In genomic region chr21:44304846-44305245, GRCh38 we compare ENCODE assay signal across 7 cellular contexts. TPM values are rescaled to one million over a fixed set of nuclear protein-coding genes. Genes with fewer than 3 reads are reported as not detected.
DNase-seq lines count a peak whose midpoint lies in the region; ATAC-seq and TF ChIP-seq lines count a peak whose summit lies in the region.

No MANE protein-coding gene starts in this region.

- H3K27me3 ChIP-seq in colonic mucosa (no peaks in the 10 kb centered on the region), thoracic aorta (replicated peaks; ENCODE audit: insufficient read depth) (no peaks in the 10 kb centered on the region)

- H3K9ac ChIP-seq in colonic mucosa (ENCODE audit: low read depth in 2 of 2, low read length in 2 of 2), result peak overlapping the region in 1 of 2 donors; percentile 55

- peaks cover 31% of the 10 kb centered on the region for H3K4me1 ChIP-seq in colonic mucosa
- peaks cover 23 to 45% of the 10 kb centered on the region in 2 donors for H3K4me1 ChIP-seq in thoracic aorta (ENCODE audit: control insufficient read depth in 1 of 2, low read depth in 2 of 2)

- no peaks in the 10 kb centered on the region for H3K9me3 ChIP-seq in colonic mucosa
- no peaks in the 10 kb centered on the region for H3K9me3 ChIP-seq in thoracic aorta

- DNase-seq in Daoy (ENCODE audit: low read depth) (peak; percentile 61), UCSD-AML1 (lab: John Stamatoyannopoulos, UW; ENCODE audit: unreplicated experiment) (peak; percentile 50), colonic mucosa (peak; percentile 50), medulla oblongata (ENCODE audit: extremely low spot score) (peak; percentile 81), thoracic aorta (ENCODE audit: low spot score) (no peak)
- DNase-seq in Jurkat, Clone E6-1 (ENCODE audit: low read depth, low spot score), result peak; percentile 35

- no peak overlapping the region for H3K4me3 ChIP-seq in Jurkat, Clone E6-1 (ENCODE audit: low read length)
- H3K4me3 ChIP-seq in colonic mucosa (no peak overlapping the region), thoracic aorta (no peak overlapping the region)

- no peak for ATAC-seq in thoracic aorta (ENCODE audit: insufficient number of reproducible peaks, low FRiP score, low read depth)
- no peak for ATAC-seq in HG02623 (IDR thresholded peaks at IDR 0.05; ENCODE audit: unreplicated experiment)

- TF ChIP-seq CTCF in colonic mucosa (IDR thresholded peaks at IDR 0.05) (peak; percentile 56), thoracic aorta (IDR thresholded peaks at IDR 0.05) (peak; percentile 51)

- H3K36me3 ChIP-seq in colonic mucosa, result no peaks in the 10 kb centered on the region
- H3K36me3 ChIP-seq in thoracic aorta, result peaks cover 3% of the 10 kb centered on the region

- intact Hi-C loops in colonic mucosa (cut with DNase I), result no loop called here

- H3K27ac ChIP-seq in colonic mucosa, result no peak overlapping the region
- H3K27ac ChIP-seq in thoracic aorta, result no peak overlapping the region

RNA-seq across cellular contexts. Expression of gene PFKL, which starts 5.0 kb away (rescaled TPM):
- 91.8 and 92.9 TPM in 2 replicates for total RNA-seq in Daoy (2014; rRNA removed; shearing (Covaris generic))
- 56.7 TPM for polyA plus RNA-seq in Jurkat, Clone E6-1 (2012; ENCODE audit: insufficient read depth, insufficient read length)
- 100 to 1,000 TPM; 300 to 332 TPM for total RNA-seq in colonic mucosa
- 100 to 1,000 TPM in 1 of 2 donors, 10 to 100 TPM in 1; 91.0 to 119 TPM for total RNA-seq in thoracic aorta

RNA-seq across cellular contexts. Expression of gene AIRE, which starts 19.2 kb away (rescaled TPM):
- not detected in 2 replicates for total RNA-seq in Daoy (2014; rRNA removed; shearing (Covaris generic))
- not detected for polyA plus RNA-seq in Jurkat, Clone E6-1 (2012; ENCODE audit: insufficient read depth, insufficient read length)
- total RNA-seq in colonic mucosa, result under 1 TPM in 1 of 2 donors, not detected in 1; 0.11 TPM
- total RNA-seq in thoracic aorta, result not detected

RNA-seq across cellular contexts. Expression of gene CFAP410, which starts 34.3 kb away (rescaled TPM):
- total RNA-seq in Daoy (2014; rRNA removed; shearing (Covaris generic)), result 23.5 and 60.9 TPM in 2 replicates
- 18.0 TPM for polyA plus RNA-seq in Jurkat, Clone E6-1 (2012; ENCODE audit: insufficient read depth, insufficient read length)
- total RNA-seq in colonic mucosa (10 to 100 TPM; 19.8 to 21.4 TPM), thoracic aorta (10 to 100 TPM; 48.8 to 51.3 TPM)

RNA-seq across cellular contexts. Expression of gene DNMT3L, which starts 43.1 kb away (rescaled TPM):
- not detected in 2 replicates for total RNA-seq in Daoy (2014; rRNA removed; shearing (Covaris generic))
- not detected for polyA plus RNA-seq in Jurkat, Clone E6-1 (2012; ENCODE audit: insufficient read depth, insufficient read length)
- total RNA-seq in colonic mucosa, result not detected
- not detected for total RNA-seq in thoracic aorta

RNA-seq across cellular contexts. Expression of gene TRPM2, which starts 48.6 kb away (rescaled TPM):
- 4.4 and 9.1 TPM in 2 replicates for total RNA-seq in Daoy (2014; rRNA removed; shearing (Covaris generic))
- polyA plus RNA-seq in Jurkat, Clone E6-1 (2012; ENCODE audit: insufficient read depth, insufficient read length), result 14.1 TPM
- total RNA-seq in colonic mucosa, result 1 to 10 TPM; 2.6 to 4.2 TPM
- total RNA-seq in thoracic aorta, result 10 to 100 TPM; 10.4 to 12.9 TPM
